ENCODE assay signal across 1 cellular context in the genomic region with DNA sequence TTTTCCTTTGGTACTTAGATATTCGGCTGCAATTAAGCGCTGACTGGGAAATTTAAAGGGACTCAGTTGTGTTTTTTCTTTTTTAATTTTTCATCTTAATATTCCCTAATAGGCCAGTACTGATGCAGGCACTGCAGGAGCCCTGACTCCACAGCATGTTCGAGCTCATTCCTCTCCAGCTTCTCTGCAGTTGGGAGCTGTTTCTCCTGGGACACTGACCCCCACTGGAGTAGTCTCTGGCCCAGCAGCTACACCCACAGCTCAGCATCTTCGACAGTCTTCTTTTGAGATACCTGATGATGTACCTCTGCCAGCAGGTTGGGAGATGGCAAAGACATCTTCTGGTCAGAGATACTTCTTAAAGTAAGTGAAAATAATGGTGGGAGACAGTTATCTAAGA.
TF ChIP-seq lines count a peak whose summit lies in the region.

No MANE protein-coding gene starts in this region.

TF ChIP-seq in WTC11, 78 proteins besides CTCF, POLR2A, EP300 and RAD21 (continued from another document):
- TF ChIP-seq ELF4 (CRISPR knock-in tag; IDR thresholded peaks at IDR 0.05; ENCODE audit: low read depth): no peak
- no peak for TF ChIP-seq NR1H2 (CRISPR knock-in tag; IDR thresholded peaks at IDR 0.05)
- TF ChIP-seq, protein P1, sequence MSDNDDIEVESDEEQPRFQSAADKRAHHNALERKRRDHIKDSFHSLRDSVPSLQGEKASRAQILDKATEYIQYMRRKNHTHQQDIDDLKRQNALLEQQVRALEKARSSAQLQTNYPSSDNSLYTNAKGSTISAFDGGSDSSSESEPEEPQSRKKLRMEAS (CRISPR knock-in tag; IDR thresholded peaks at IDR 0.05): no peak
- no peak for TF ChIP-seq SMAD4 (CRISPR knock-in tag; IDR thresholded peaks at IDR 0.05)
- no peak for TF ChIP-seq TEAD1 (CRISPR knock-in tag; IDR thresholded peaks at IDR 0.05)
- TF ChIP-seq, protein P2, sequence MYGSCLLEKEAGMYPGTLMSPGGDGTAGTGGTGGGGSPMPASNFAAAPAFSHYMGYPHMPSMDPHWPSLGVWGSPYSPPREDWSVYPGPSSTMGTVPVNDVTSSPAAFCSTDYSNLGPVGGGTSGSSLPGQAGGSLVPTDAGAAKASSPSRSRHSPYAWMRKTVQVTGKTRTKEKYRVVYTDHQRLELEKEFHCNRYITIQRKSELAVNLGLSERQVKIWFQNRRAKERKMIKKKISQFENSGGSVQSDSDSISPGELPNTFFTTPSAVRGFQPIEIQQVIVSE (CRISPR knock-in tag; IDR thresholded peaks at IDR 0.05; ENCODE audit: borderline replicate concordance): no peak
- TF ChIP-seq, protein P3, sequence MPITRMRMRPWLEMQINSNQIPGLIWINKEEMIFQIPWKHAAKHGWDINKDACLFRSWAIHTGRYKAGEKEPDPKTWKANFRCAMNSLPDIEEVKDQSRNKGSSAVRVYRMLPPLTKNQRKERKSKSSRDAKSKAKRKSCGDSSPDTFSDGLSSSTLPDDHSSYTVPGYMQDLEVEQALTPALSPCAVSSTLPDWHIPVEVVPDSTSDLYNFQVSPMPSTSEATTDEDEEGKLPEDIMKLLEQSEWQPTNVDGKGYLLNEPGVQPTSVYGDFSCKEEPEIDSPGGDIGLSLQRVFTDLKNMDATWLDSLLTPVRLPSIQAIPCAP (CRISPR knock-in tag; IDR thresholded peaks at IDR 0.05): no peak
- TF ChIP-seq ZNF416 (CRISPR knock-in tag; IDR thresholded peaks at IDR 0.05): no peak
